In the genomic region with DNA sequence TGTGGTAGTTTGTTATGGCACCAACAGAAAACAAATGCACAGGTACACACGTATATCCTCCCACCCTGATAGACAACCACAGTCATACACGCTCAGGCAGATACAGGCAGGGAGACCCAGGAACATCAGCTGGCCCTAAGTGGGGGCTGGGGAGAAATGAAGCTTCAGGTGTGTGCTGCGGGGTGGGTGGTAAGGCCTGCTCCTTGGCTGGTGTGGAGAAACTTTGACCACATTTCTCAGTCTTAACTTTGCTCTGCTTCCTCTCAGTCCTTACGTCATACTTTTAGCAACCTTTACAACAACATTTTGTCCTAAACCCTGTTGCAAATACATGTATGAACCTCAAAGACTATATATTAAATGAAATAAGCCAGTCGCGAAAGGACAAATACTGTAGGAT, we compare ENCODE assay signal across 30 cellular contexts. TPM values are rescaled to one million over a fixed set of nuclear protein-coding genes. Genes with fewer than 3 reads are reported as not detected.
DNase-seq lines count a peak whose midpoint lies in the region; ATAC-seq and TF ChIP-seq lines count a peak whose summit lies in the region.
"Had no signal": no experiment of that assay in that cellular context is flagged by ENCODE, and none has a peak within 500 bp of the region (broad histone marks: within the 10 kb centered on the region; RNA-seq: fewer than 3 reads in every experiment).

No MANE protein-coding gene starts in this region.

- peaks cover 9% of the 10 kb centered on the region for H3K4me1 Mint-ChIP-seq in nephron

- H3K36me3 Mint-ChIP-seq in nephron (ENCODE audit: low read depth), result no peaks in the 10 kb centered on the region

- no peak for ATAC-seq in left ventricle myocardium superior
- no peak for ATAC-seq in GM18909 (IDR thresholded peaks at IDR 0.05; ENCODE audit: poor library complexity, unreplicated experiment)
- ATAC-seq: naive thymus-derived CD4-positive, alpha-beta T cell had no signal

- intact Hi-C loops in left ventricle myocardium superior (cut with micrococcal nuclease), result no loop called here
- intact Hi-C loops in head of caudate nucleus (cut with DNase I), result no loop called here

- H3K27me3 Mint-ChIP-seq in nephron (ENCODE audit: low read depth), result peaks cover 5% of the 10 kb centered on the region

- DNase-seq in AML-193 (lab: John Stamatoyannopoulos, UW) (peak; percentile 72 to 78), Kasumi-1 (lab: John Stamatoyannopoulos, UW) (peak; percentile 1 to 14), SKM-1 (lab: John Stamatoyannopoulos, UW; ENCODE audit: unreplicated experiment) (peak; percentile 43), substantia nigra (lab: John Stamatoyannopoulos, UW) (no peak), left ventricle myocardium superior (no peak), head of caudate nucleus (no peak)
- DNase-seq: ACHN; activated CD4-positive, alpha-beta T cell treated with anti-CD3 and anti-CD28 coated beads for 4 hours; activated T-cell treated with anti-CD3 and anti-CD28 coated beads, Interleukin-2, amount 50 U/mL, for 48 hours; amniotic stem cell; effector CD8-positive, alpha-beta T cell; glutamatergic neuron; HCEC 1CT; islet precursor cell; left ventricle myocardium inferior; midbrain; NCI-H1048; NCI-H1694 treated with DMSO at 0.1 percent for 48 hours; SK-N-SH; T-helper 2 cell; transverse colon had no signal

- H3K27ac ChIP-seq in substantia nigra (ENCODE audit: low read depth, low read length, poor library complexity, severe bottlenecking), result no peak overlapping the region
- H3K27ac ChIP-seq: breast epithelium, epithelial cell of prostate, left ventricle myocardium inferior, right atrium auricular region, RWPE1, transverse colon had no signal

- H3K27ac Mint-ChIP-seq in nephron, result peak overlapping the region; percentile 67 to 81 (median 81)
- H3K27ac Mint-ChIP-seq: naive thymus-derived CD4-positive, alpha-beta T cell had no signal

- H3K4me3 Mint-ChIP-seq in nephron, result no peak overlapping the region
- H3K4me3 Mint-ChIP-seq: naive thymus-derived CD4-positive, alpha-beta T cell had no signal

- no peaks in the 10 kb centered on the region for H3K9me3 Mint-ChIP-seq in nephron

- TF ChIP-seq CTCF in nephron (IDR thresholded peaks at IDR 0.05; ENCODE audit: unreplicated experiment in 3 of 3), result no peak

RNA-seq across cellular contexts. Expression of a gene that starts 6.7 kb away (rescaled TPM):
- total RNA-seq in left ventricle myocardium superior, result 51.7 TPM

RNA-seq across cellular contexts. Expression of a gene that starts 13.5 kb away (rescaled TPM):
- not detected for total RNA-seq in left ventricle myocardium superior
- total RNA-seq: breast epithelium, left ventricle myocardium inferior, NCI-H460, osteocyte, right atrium auricular region, transverse colon had no signal

RNA-seq across cellular contexts. Expression of a gene that starts 16.1 kb away (rescaled TPM):
- 75.6 TPM for total RNA-seq in left ventricle myocardium superior

RNA-seq across cellular contexts. Expression of a gene that starts 16.3 kb away (rescaled TPM):
- 1.2 TPM for total RNA-seq in left ventricle myocardium superior
- total RNA-seq: NCI-H460, osteocyte, right atrium auricular region, transverse colon had no signal

RNA-seq across cellular contexts. Expression of a gene that starts 38.5 kb away (rescaled TPM):
- 5.4 TPM for total RNA-seq in left ventricle myocardium superior

Comparison
In these comparisons a context has a peak if more than half of its experiments do, and no peak if none do; other contexts are left out.
1. DNase-seq: peak in AML-193 (2 of 2), Kasumi-1 (2 of 2) and SKM-1 (single experiment); none in substantia nigra (0 of 49), left ventricle myocardium superior (single experiment) and head of caudate nucleus (0 of 42).